17 cellular contexts compared by ENCODE assay signal in the genomic region with DNA sequence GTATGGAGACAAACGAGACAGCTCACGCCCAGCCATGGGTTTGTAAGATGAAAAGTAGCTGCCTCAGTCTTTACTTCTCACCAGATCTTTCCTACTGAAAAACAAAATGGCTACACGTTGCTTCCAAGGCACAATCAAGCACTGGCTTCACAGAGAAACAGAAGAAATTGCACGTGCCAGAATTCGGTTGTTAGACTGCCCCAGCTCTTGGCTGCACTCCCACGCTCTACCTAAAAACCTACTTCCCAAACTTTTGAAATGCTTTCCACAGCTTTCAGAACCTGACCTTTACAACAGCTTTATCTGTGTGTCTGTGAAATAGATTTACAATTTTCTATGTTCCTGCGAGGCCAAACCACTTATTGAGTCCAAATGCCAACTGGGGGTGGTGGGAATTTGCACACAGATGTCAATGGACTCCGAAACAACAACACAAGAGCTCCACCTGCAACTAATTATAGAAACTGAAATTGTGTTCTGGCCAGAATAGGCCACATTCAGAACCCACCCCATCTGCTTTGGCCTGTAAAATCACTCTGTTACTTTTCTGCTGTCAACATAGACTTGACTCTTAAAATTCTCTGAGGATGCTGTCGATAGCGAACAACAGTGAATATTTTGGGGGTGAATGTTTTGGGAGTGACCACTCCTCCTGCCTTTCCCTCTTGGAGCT. TPM values are rescaled to one million over a fixed set of nuclear protein-coding genes. Genes with fewer than 3 reads are reported as not detected.
"Had no signal": no experiment of that assay in that cellular context is flagged by ENCODE, and none has a peak within 500 bp of the region (broad histone marks: within the 10 kb centered on the region; RNA-seq: fewer than 3 reads in every experiment).

No MANE protein-coding gene starts in this region.

- ATAC-seq: activated CD4-positive, CD25-positive, alpha-beta regulatory T cell treated with anti-CD3 and anti-CD28 coated beads, Interleukin-2, amount 50 U/mL, for 24 hours; activated CD8-positive, alpha-beta T cell treated with anti-CD3 and anti-CD28 coated beads, Interleukin-2, amount 10 ng/mL, durations not matched to agents 7 days and 5 days; activated naive CD8-positive, alpha-beta T cell treated with anti-CD3 and anti-CD28 coated beads, Interleukin-2, amount 50 U/mL, for 24 hours; effector memory CD8-positive, alpha-beta T cell had no signal

- H3K4me3 Mint-ChIP-seq: activated CD4-positive, alpha-beta T cell treated with anti-CD3 and anti-CD28 coated beads, Interleukin-2, amount 10 ng/mL, durations not matched to agents 7 days and 5 days; activated CD8-positive, alpha-beta T cell treated with anti-CD3 and anti-CD28 coated beads, Interleukin-2, amount 10 ng/mL, durations not matched to agents 7 days and 5 days; activated naive CD4-positive, alpha-beta T cell treated with anti-CD3 and anti-CD28 coated beads for 36 hours; activated naive CD8-positive, alpha-beta T cell treated with anti-CD3 and anti-CD28 coated beads, Interleukin-2, amount 50 U/mL, for 24 hours; activated T-cell treated with anti-CD3 and anti-CD28 coated beads, Interleukin-2, amount 50 U/mL, for 24 hours; effector memory CD8-positive, alpha-beta T cell; T-helper 1 cell treated with Interleukin-12 subunit alpha and Interleukin-12 subunit beta and Interleukin-4 antibody, amounts not matched to agents 30 μg/mL and 1 μg/mL, for 36 hours had no signal

- H3K4me1 Mint-ChIP-seq: activated CD4-positive, alpha-beta T cell treated with anti-CD3 and anti-CD28 coated beads, Interleukin-2, amount 10 ng/mL, durations not matched to agents 7 days and 5 days had no signal

- H3K27ac ChIP-seq: esophagus squamous epithelium, left ventricle myocardium inferior, thyroid gland had no signal

- DNase-seq: activated CD4-positive, alpha-beta T cell treated with anti-CD3 and anti-CD28 coated beads, Interleukin-2, amount 10 ng/mL, durations not matched to agents 7 days and 5 days; activated CD8-positive, alpha-beta T cell treated with anti-CD3 and anti-CD28 coated beads, Interleukin-2, amount 10 ng/mL, durations not matched to agents 7 days and 5 days; activated naive CD4-positive, alpha-beta T cell treated with anti-CD3 and anti-CD28 coated beads for 36 hours; activated naive CD8-positive, alpha-beta T cell treated with anti-CD3 and anti-CD28 coated beads, Interleukin-2, amount 50 U/mL, for 24 hours; activated T-cell treated with anti-CD3 and anti-CD28 coated beads, Interleukin-2, amount 50 U/mL, for 24 hours; effector memory CD8-positive, alpha-beta T cell; esophagus squamous epithelium; glutamatergic neuron; kidney; left ventricle myocardium inferior; mammary epithelial cell; occipital lobe; stimulated activated naive CD4-positive, alpha-beta T cell treated with Interleukin-2 at 50 U/mL for 16 hours; thyroid gland had no signal

- H3K27me3 ChIP-seq: thyroid gland had no signal

- H3K9me3 Mint-ChIP-seq: activated CD4-positive, alpha-beta T cell treated with anti-CD3 and anti-CD28 coated beads, Interleukin-2, amount 10 ng/mL, durations not matched to agents 7 days and 5 days; activated naive CD4-positive, alpha-beta T cell treated with anti-CD3 and anti-CD28 coated beads for 36 hours; activated naive CD8-positive, alpha-beta T cell treated with anti-CD3 and anti-CD28 coated beads, Interleukin-2, amount 50 U/mL, for 24 hours; activated T-cell treated with anti-CD3 and anti-CD28 coated beads, Interleukin-2, amount 50 U/mL, for 24 hours; activated T-helper 2 cell treated with anti-CD3 and anti-CD28 coated beads, Interferon-gamma antibody, Interleukin-2, Interleukin-4, amounts not matched to agents 10 μg/mL and 5 μg/mL and 100 μg/mL, durations not matched to agents 14 hours and 24 hours and 36 hours; T-helper 1 cell treated with Interleukin-12 subunit alpha and Interleukin-12 subunit beta and Interleukin-4 antibody, amounts not matched to agents 30 μg/mL and 1 μg/mL, for 36 hours had no signal

- H3K36me3 ChIP-seq: esophagus squamous epithelium, left ventricle myocardium inferior, thyroid gland had no signal

- H3K4me1 ChIP-seq: esophagus squamous epithelium, left ventricle myocardium inferior, thyroid gland had no signal

- H3K9me3 ChIP-seq: esophagus squamous epithelium, left ventricle myocardium inferior, thyroid gland had no signal

- H3K4me3 ChIP-seq: esophagus squamous epithelium, left ventricle myocardium inferior, thyroid gland had no signal

- H3K27ac Mint-ChIP-seq: activated CD4-positive, alpha-beta T cell treated with anti-CD3 and anti-CD28 coated beads, Interleukin-2, amount 10 ng/mL, durations not matched to agents 7 days and 5 days; activated CD8-positive, alpha-beta T cell treated with anti-CD3 and anti-CD28 coated beads, Interleukin-2, amount 10 ng/mL, durations not matched to agents 7 days and 5 days; activated naive CD4-positive, alpha-beta T cell treated with anti-CD3 and anti-CD28 coated beads for 36 hours; activated naive CD8-positive, alpha-beta T cell treated with anti-CD3 and anti-CD28 coated beads, Interleukin-2, amount 50 U/mL, for 24 hours; activated T-cell treated with anti-CD3 and anti-CD28 coated beads, Interleukin-2, amount 50 U/mL, for 24 hours; activated T-helper 2 cell treated with anti-CD3 and anti-CD28 coated beads, Interferon-gamma antibody, Interleukin-2, Interleukin-4, amounts not matched to agents 10 μg/mL and 5 μg/mL and 100 μg/mL, durations not matched to agents 14 hours and 24 hours and 36 hours; effector memory CD8-positive, alpha-beta T cell; T-helper 1 cell treated with Interleukin-12 subunit alpha and Interleukin-12 subunit beta and Interleukin-4 antibody, amounts not matched to agents 30 μg/mL and 1 μg/mL, for 36 hours had no signal

RNA-seq across cellular contexts. Expression of gene ERC2, which starts 44.6 kb away (rescaled TPM):
- total RNA-seq: activated CD4-positive, alpha-beta T cell treated with anti-CD3 and anti-CD28 coated beads, Interleukin-2, amount 10 ng/mL, durations not matched to agents 7 days and 5 days; activated CD8-positive, alpha-beta T cell treated with anti-CD3 and anti-CD28 coated beads, Interleukin-2, amount 10 ng/mL, durations not matched to agents 7 days and 5 days had no signal
